31 cellular contexts compared by ENCODE assay signal in genomic region chr6:1263850-1264377, GRCh38. TPM values are rescaled to one million over a fixed set of nuclear protein-coding genes. Genes with fewer than 3 reads are reported as not detected.
"Had no signal": no experiment of that assay in that cellular context is flagged by ENCODE, and none has a peak within 500 bp of the region (broad histone marks: within the 10 kb centered on the region; RNA-seq: fewer than 3 reads in every experiment).

No MANE protein-coding gene starts in this region.

- H3K27me3 ChIP-seq: brain microvascular endothelial cell had no signal

- H3K9me3 ChIP-seq: adrenal gland had no signal

- DNase-seq: activated B cell treated with CpG ODN at 0.5 μM for 24 hours; activated CD4-positive, alpha-beta memory T cell treated with anti-CD3 and anti-CD28 coated beads for 36 hours; activated CD4-positive, alpha-beta T cell treated with anti-CD3 and anti-CD28 coated beads for 4 hours; activated CD4-positive, alpha-beta T cell treated with anti-CD3 and anti-CD28 coated beads, Interleukin-2, amount 50 U/mL, for 1 hour; activated CD4-positive, CD25-positive, alpha-beta regulatory T cell treated with anti-CD3 and anti-CD28 coated beads, Interleukin-2, amount 50 U/mL, for 72 hours; activated CD8-positive, alpha-beta memory T cell treated with anti-CD3 and anti-CD28 coated beads, Interleukin-2, amount 50 U/mL, for 4 hours; activated gamma-delta T cell treated with Interleukin-2 at 50 U/mL for 16 hours; activated T-cell treated with anti-CD3 and anti-CD28 coated beads for 4 hours; activated T-cell treated with anti-CD3 and anti-CD28 coated beads, Interleukin-2, amount 50 U/mL, for 4 hours; adrenal gland; brain microvascular endothelial cell; NCI-H1105; NCI-H1417 treated with DMSO at 0.1 percent for 48 hours; NCI-H187 treated with DMSO at 0.1 percent for 48 hours; NCI-H2081 treated with DMSO at 0.1 percent for 48 hours; NCI-H345; NCI-H524 treated with DMSO at 0.1 percent for 48 hours; Right ventricle myocardium superior; SW 1271; T1000 had no signal

- H3K4me1 ChIP-seq: adrenal gland had no signal

- H3K4me2 ChIP-seq: KMS-11 had no signal

- H3K4me3 ChIP-seq: adrenal gland, cardiac muscle cell had no signal

- H3K36me3 ChIP-seq: adrenal gland, brain microvascular endothelial cell, cardiac muscle cell had no signal

- ATAC-seq: activated naive CD4-positive, alpha-beta T cell treated with anti-CD3 and anti-CD28 coated beads, Interleukin-2, amount 50 U/mL, for 72 hours; activated T-cell treated with anti-CD3 and anti-CD28 coated beads, Interleukin-2, amount 50 U/mL, for 4 hours; PC-3 had no signal

- H3K27ac ChIP-seq: adrenal gland, brain microvascular endothelial cell, cardiac muscle cell, KMS-11, RWPE1 had no signal

RNA-seq across cellular contexts. Expression of gene FOXQ1, which starts 48.0 kb away (rescaled TPM):
- total RNA-seq: activated B cell treated with CpG ODN at 0.5 μM for 24 hours; activated CD4-positive, alpha-beta memory T cell treated with anti-CD3 and anti-CD28 coated beads for 36 hours; activated naive CD4-positive, alpha-beta T cell treated with anti-CD3 and anti-CD28 coated beads for 36 hours; activated naive CD4-positive, alpha-beta T cell treated with anti-CD3 and anti-CD28 coated beads, Interleukin-2, amount 50 U/mL, for 72 hours; activated T-cell treated with anti-CD3 and anti-CD28 coated beads, Interleukin-2, amount 50 U/mL, for 4 hours; activated T-helper 1 cell treated with anti-CD3 and anti-CD28 coated beads, Interleukin-12 subunit alpha, Interleukin-12 subunit beta, Interleukin-2, Interleukin-4 antibody, amounts not matched to agents 30 ng/mL and 10 ng/mL and 1 ng/mL, durations not matched to agents 14 hours and 24 hours and 36 hours; cardiac muscle cell; chondrocyte; M059J; Right ventricle myocardium superior; T-helper 1 cell treated with Interleukin-12 subunit alpha and Interleukin-12 subunit beta and Interleukin-4 antibody, amounts not matched to agents 30 ng/mL and 1 ng/mL, for 36 hours; T-helper 2 cell treated with Interferon-gamma antibody and Interleukin-4, amounts not matched to agents 100 ng/mL and 5 ng/mL, for 36 hours had no signal
- polyA plus RNA-seq: cardiac muscle cell had no signal
